Comparison of ENCODE assay signal across 11 cellular contexts in the genomic region with DNA sequence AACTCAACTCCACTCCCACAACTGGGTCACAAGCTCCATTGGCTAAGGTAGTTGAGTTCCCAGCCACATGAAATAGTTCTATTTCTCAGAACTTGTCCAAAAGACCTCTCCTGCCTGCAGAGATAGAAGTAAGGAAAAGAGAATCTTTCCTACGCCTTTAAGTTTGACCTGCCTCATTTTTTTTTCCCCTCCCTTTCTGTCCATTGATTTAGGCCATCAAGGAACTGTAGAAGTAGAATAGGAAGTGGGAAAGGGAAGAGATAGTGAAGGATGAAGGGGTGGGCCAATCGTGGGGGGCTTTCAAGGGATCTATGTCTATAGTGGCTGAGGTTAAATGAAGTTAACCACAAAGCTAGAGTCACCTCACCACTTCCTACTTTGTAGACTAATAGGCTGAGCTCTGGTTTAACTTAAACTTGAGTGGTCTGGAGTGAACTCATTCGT. TPM values are rescaled to one million over a fixed set of nuclear protein-coding genes. Genes with fewer than 3 reads are reported as not detected.
A peak's percentile ranks its signal among the peaks of the same experiment; 100 is the strongest.
DNase-seq lines count a peak whose midpoint lies in the region; ATAC-seq and TF ChIP-seq lines count a peak whose summit lies in the region.
"Had no signal": no experiment of that assay in that cellular context is flagged by ENCODE, and none has a peak within 500 bp of the region (broad histone marks: within the 10 kb centered on the region; RNA-seq: fewer than 3 reads in every experiment).

No MANE protein-coding gene starts in this region.

- TF ChIP-seq CTCF in spleen (IDR thresholded peaks at IDR 0.05 in 8 of 11, conservative IDR thresholded peaks at IDR 0.05 in 3 of 11): no peak

- ATAC-seq in GM19463 (IDR thresholded peaks at IDR 0.05; ENCODE audit: unreplicated experiment): peak; percentile 61
- peak; percentile 78 for ATAC-seq in HG03460 (IDR thresholded peaks at IDR 0.05; ENCODE audit: unreplicated experiment)
- ATAC-seq in activated CD8-positive, alpha-beta T cell treated with anti-CD3 and anti-CD28 coated beads, Interleukin-2, amount 10 ng/mL, durations not matched to agents 7 days and 5 days: peak; percentile 92
- ATAC-seq in GM19328 (IDR thresholded peaks at IDR 0.05; ENCODE audit: unreplicated experiment): no peak

- 20 to 35% (median 23%) methylated on average over 3 of the region's 3 CpGs for WGBS in spleen, 5 donors

- peaks cover 0 to 1% (median 0%) of the 10 kb centered on the region in 3 donors for H3K36me3 Mint-ChIP-seq in CD8-positive, alpha-beta memory T cell
- no peaks in the 10 kb centered on the region for H3K36me3 Mint-ChIP-seq in activated CD8-positive, alpha-beta T cell treated with anti-CD3 and anti-CD28 coated beads, Interleukin-2, amount 10 ng/mL, durations not matched to agents 7 days and 5 days (ENCODE audit: low read depth)
- H3K36me3 Mint-ChIP-seq: activated naive CD8-positive, alpha-beta T cell had no signal

- H3K4me3 Mint-ChIP-seq in CD8-positive, alpha-beta memory T cell: peak overlapping the region in 3 of 7 donors; percentile 12 to 16 (median 13)
- peak overlapping the region; percentile 66 for H3K4me3 Mint-ChIP-seq in activated CD8-positive, alpha-beta T cell treated with anti-CD3 and anti-CD28 coated beads, Interleukin-2, amount 10 ng/mL, durations not matched to agents 7 days and 5 days
- H3K4me3 Mint-ChIP-seq: activated naive CD8-positive, alpha-beta T cell had no signal

- H3K4me1 Mint-ChIP-seq in CD8-positive, alpha-beta memory T cell: peaks cover 10 to 23% (median 17%) of the 10 kb centered on the region in 3 donors
- peaks cover 35% of the 10 kb centered on the region for H3K4me1 Mint-ChIP-seq in activated CD8-positive, alpha-beta T cell treated with anti-CD3 and anti-CD28 coated beads, Interleukin-2, amount 10 ng/mL, durations not matched to agents 7 days and 5 days (ENCODE audit: low read depth)

- H3K4me3 ChIP-seq in CD8-positive, alpha-beta memory T cell (ENCODE audit: low read length): no peak overlapping the region
- no peak overlapping the region for H3K4me3 ChIP-seq in spleen

- H3K36me3 ChIP-seq in CD8-positive, alpha-beta memory T cell (ENCODE audit: insufficient read depth, low read length): no peaks in the 10 kb centered on the region
- no peaks in the 10 kb centered on the region for H3K36me3 ChIP-seq in spleen

- no peak for TF ChIP-seq POLR2A in spleen (IDR thresholded peaks at IDR 0.05)

- H3K9me3 Mint-ChIP-seq in CD8-positive, alpha-beta memory T cell: no peaks in the 10 kb centered on the region
- no peaks in the 10 kb centered on the region for H3K9me3 Mint-ChIP-seq in activated CD8-positive, alpha-beta T cell treated with anti-CD3 and anti-CD28 coated beads, Interleukin-2, amount 10 ng/mL, durations not matched to agents 7 days and 5 days (ENCODE audit: insufficient read depth)

- H3K27me3 ChIP-seq in CD8-positive, alpha-beta memory T cell (ENCODE audit: insufficient read depth, low read length, poor library complexity, severe bottlenecking): no peaks in the 10 kb centered on the region
- no peaks in the 10 kb centered on the region for H3K27me3 ChIP-seq in spleen (replicated peaks in 1 of 7)

- peak overlapping the region in 5 of 8 donors; percentile 6 to 83 (median 19) for H3K27ac Mint-ChIP-seq in CD8-positive, alpha-beta memory T cell
- peak overlapping the region; percentile 89 for H3K27ac Mint-ChIP-seq in activated CD8-positive, alpha-beta T cell treated with anti-CD3 and anti-CD28 coated beads, Interleukin-2, amount 10 ng/mL, durations not matched to agents 7 days and 5 days
- H3K27ac Mint-ChIP-seq: activated naive CD8-positive, alpha-beta T cell had no signal

- POLR2A ChIA-PET in CD8-positive, alpha-beta memory T cell (lab: Charles Lee): interaction anchor here (0.7 to 1.0 kb wide), 3 partner anchors 13 to 784 kb away, joined by 3 read pairs; no protein-coding TSS in a partner anchor
- POLR2A ChIA-PET in activated CD8-positive, alpha-beta T cell treated with anti-CD3 and anti-CD28 coated beads, Interleukin-2, amount 10 ng/mL, durations not matched to agents 7 days and 5 days (lab: Charles Lee): interaction anchor here (1.3 to 1.7 kb wide), 2 partner anchors 13 to 15 kb away, joined by 6 to 7 read pairs; partner anchors contain the start of gene NUDT4

- H3K9me3 ChIP-seq in CD8-positive, alpha-beta memory T cell (ENCODE audit: low read length): no peaks in the 10 kb centered on the region
- H3K9me3 ChIP-seq in spleen: no peaks in the 10 kb centered on the region
- H3K9me3 ChIP-seq: Caco-2 had no signal

- peak in 2 of 5 donors; percentile 14 to 25 for DNase-seq in CD8-positive, alpha-beta memory T cell
- DNase-seq in activated CD8-positive, alpha-beta T cell treated with anti-CD3 and anti-CD28 coated beads, Interleukin-2, amount 10 ng/mL, durations not matched to agents 7 days and 5 days: peak; percentile 63
- DNase-seq in NCI-H1092 (lab: John Stamatoyannopoulos, UW) (no peak), spleen (no peak), NCI-H526 (lab: John Stamatoyannopoulos, UW) (no peak)
- DNase-seq: Caco-2, NCI-H2171 had no signal

- CTCF ChIA-PET in CD8-positive, alpha-beta memory T cell (lab: Charles Lee): interaction anchor here (1.5 kb wide), 1 partner anchor 16 kb away, joined by 4 read pairs; no protein-coding TSS in a partner anchor
- CTCF ChIA-PET in activated CD8-positive, alpha-beta T cell treated with anti-CD3 and anti-CD28 coated beads, Interleukin-2, amount 10 ng/mL, durations not matched to agents 7 days and 5 days (lab: Charles Lee): interaction anchor here (0.6 to 2.8 kb wide), 7 partner anchors 10 to 377 kb away, joined by 3 to 9 read pairs (median 5); no protein-coding TSS in a partner anchor

- H3K4me1 ChIP-seq in CD8-positive, alpha-beta memory T cell (ENCODE audit: insufficient read depth, low read length): peaks cover 10% of the 10 kb centered on the region
- H3K4me1 ChIP-seq in spleen: peaks cover 0 to 11% (median 1%) of the 10 kb centered on the region in 6 donors
- H3K4me1 ChIP-seq: Caco-2 had no signal

- intact Hi-C loops in spleen (cut with DNase I; ENCODE audit: low total_unique reads): no loop called here

- peak overlapping the region; percentile 48 for H3K27ac ChIP-seq in CD8-positive, alpha-beta memory T cell (ENCODE audit: low read depth, low read length)
- no peak overlapping the region for H3K27ac ChIP-seq in spleen

- H3K27me3 Mint-ChIP-seq in CD8-positive, alpha-beta memory T cell: no peaks in the 10 kb centered on the region
- H3K27me3 Mint-ChIP-seq in activated CD8-positive, alpha-beta T cell treated with anti-CD3 and anti-CD28 coated beads, Interleukin-2, amount 10 ng/mL, durations not matched to agents 7 days and 5 days (ENCODE audit: low read depth): no peaks in the 10 kb centered on the region
- H3K27me3 Mint-ChIP-seq: activated naive CD8-positive, alpha-beta T cell had no signal

RNA-seq across cellular contexts. Expression of gene NUDT4, which starts 13.8 kb away (rescaled TPM):
- total RNA-seq in CD8-positive, alpha-beta memory T cell: 10 to 100 TPM; 83.6 to 86.9 TPM
- polyA plus RNA-seq in CD8-positive, alpha-beta memory T cell: 37.1 TPM
- 10 to 100 TPM; 56.3 to 61.0 TPM for total RNA-seq in activated CD8-positive, alpha-beta T cell treated with anti-CD3 and anti-CD28 coated beads, Interleukin-2, amount 10 ng/mL, durations not matched to agents 7 days and 5 days
- 10 to 100 TPM; 36.8 to 59.3 (median 43.9) TPM for total RNA-seq in spleen
- polyA plus RNA-seq in spleen: 10 to 100 TPM; 14.9 to 27.5 (median 22.2) TPM
